ENCODE assay signal across 1 cellular context in the genomic region with DNA sequence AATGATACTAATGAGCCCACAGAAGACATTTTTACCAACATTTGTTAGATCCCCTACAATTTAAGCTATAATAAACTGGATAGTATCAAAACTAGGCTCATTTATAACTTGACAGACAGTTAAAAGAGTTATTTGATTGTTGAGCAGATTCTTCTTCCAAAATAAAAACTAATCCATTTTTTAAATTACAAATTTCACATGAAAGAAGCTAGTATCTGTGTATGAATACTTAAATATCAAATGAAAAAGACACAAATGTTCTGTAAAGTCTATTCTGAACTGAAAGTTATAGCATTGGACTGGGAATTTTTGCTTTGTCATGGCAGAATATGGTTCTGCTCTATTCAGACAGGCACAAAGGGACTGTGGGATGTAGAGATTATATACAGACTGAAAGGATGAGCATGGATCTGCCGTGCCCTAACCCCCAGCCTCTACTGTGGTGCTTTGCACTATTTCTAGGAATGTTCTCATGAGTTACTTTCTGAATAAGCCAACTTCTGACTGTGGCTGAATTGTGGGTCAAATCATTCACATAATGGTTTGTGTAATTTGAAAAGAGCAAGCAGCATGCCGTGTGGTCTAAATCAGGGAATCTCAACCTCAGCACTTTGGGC.
TF ChIP-seq lines count a peak whose summit lies in the region.

No MANE protein-coding gene starts in this region.

TF ChIP-seq in SK-N-SH treated with all-trans-retinoic acid at 6 μM for 48 hours, 23 proteins besides CTCF, POLR2A, EP300 and RAD21 (continued from another document):
- TF ChIP-seq, protein P1, sequence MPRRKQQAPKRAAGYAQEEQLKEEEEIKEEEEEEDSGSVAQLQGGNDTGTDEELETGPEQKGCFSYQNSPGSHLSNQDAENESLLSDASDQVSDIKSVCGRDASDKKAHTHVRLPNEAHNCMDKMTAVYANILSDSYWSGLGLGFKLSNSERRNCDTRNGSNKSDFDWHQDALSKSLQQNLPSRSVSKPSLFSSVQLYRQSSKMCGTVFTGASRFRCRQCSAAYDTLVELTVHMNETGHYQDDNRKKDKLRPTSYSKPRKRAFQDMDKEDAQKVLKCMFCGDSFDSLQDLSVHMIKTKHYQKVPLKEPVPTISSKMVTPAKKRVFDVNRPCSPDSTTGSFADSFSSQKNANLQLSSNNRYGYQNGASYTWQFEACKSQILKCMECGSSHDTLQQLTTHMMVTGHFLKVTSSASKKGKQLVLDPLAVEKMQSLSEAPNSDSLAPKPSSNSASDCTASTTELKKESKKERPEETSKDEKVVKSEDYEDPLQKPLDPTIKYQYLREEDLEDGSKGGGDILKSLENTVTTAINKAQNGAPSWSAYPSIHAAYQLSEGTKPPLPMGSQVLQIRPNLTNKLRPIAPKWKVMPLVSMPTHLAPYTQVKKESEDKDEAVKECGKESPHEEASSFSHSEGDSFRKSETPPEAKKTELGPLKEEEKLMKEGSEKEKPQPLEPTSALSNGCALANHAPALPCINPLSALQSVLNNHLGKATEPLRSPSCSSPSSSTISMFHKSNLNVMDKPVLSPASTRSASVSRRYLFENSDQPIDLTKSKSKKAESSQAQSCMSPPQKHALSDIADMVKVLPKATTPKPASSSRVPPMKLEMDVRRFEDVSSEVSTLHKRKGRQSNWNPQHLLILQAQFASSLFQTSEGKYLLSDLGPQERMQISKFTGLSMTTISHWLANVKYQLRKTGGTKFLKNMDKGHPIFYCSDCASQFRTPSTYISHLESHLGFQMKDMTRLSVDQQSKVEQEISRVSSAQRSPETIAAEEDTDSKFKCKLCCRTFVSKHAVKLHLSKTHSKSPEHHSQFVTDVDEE (CRISPR knock-in tag; IDR thresholded peaks at IDR 0.05), result no peak
- no peak for TF ChIP-seq OSR1 (CRISPR knock-in tag; IDR thresholded peaks at IDR 0.05)
- TF ChIP-seq, protein P2, sequence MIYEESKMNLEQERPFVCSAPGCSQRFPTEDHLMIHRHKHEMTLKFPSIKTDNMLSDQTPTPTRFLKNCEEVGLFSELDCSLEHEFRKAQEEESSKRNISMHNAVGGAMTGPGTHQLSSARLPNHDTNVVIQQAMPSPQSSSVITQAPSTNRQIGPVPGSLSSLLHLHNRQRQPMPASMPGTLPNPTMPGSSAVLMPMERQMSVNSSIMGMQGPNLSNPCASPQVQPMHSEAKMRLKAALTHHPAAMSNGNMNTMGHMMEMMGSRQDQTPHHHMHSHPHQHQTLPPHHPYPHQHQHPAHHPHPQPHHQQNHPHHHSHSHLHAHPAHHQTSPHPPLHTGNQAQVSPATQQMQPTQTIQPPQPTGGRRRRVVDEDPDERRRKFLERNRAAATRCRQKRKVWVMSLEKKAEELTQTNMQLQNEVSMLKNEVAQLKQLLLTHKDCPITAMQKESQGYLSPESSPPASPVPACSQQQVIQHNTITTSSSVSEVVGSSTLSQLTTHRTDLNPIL (CRISPR knock-in tag; IDR thresholded peaks at IDR 0.05; ENCODE audit: low read depth), result no peak
- no peak for TF ChIP-seq ZNF8 (CRISPR knock-in tag; IDR thresholded peaks at IDR 0.05)
- no peak for TF ChIP-seq GLIS3 (CRISPR knock-in tag; IDR thresholded peaks at IDR 0.05)
